9 cellular contexts compared by ENCODE assay signal in the genomic region with DNA sequence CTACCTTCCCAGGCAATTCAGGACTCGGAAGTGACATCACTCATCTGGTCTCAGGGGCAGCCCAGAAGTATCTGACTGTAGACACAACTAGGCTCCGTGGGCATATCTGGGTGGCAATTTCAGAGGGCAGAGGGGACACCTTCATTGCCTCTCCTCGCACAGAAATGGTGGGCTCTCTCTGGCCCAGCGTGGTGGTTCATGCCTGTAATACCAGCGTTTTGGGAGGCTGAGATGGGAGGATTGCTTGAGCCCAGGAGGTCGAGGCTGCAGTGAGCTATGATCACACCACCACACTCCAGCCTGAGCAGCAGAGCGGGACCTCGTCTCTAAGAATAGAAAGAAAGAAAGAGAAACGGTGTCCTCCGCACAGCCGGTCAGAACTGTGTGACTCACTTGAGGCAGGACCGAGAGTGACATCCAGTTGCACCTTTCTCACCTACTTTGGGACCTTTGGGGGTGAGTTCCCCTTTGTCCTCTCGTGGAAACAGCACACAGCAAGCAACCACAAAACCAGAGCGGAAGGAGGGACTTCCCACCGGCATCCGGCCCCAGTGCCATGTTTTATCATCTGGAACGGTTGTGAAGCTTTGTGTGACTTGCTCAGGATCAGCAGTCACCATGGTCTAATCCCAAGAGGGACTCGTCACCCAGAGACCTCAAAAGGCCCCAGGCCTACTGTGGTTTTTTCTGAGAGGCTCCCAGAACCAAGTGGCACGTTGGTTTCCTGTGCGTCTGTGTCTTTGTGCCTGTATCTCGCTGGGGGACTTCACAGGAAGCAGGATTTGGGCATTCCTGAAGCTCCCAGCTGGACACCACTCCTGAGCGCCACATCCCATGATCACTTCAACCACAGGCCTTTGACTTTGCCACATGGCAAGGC. TPM values are rescaled to one million over a fixed set of nuclear protein-coding genes. Genes with fewer than 3 reads are reported as not detected.
A peak's percentile ranks its signal among the peaks of the same experiment; 100 is the strongest.
DNase-seq lines count a peak whose midpoint lies in the region; ATAC-seq and TF ChIP-seq lines count a peak whose summit lies in the region.
"Had no signal": no experiment of that assay in that cellular context is flagged by ENCODE, and none has a peak within 500 bp of the region (broad histone marks: within the 10 kb centered on the region; RNA-seq: fewer than 3 reads in every experiment).

No MANE protein-coding gene starts in this region.

- no peaks in the 10 kb centered on the region for H3K27me3 Mint-ChIP-seq in type B pancreatic cell

- CTCF ChIA-PET in GM10248 (lab: Yijun Ruan, JAX), result interaction anchor here (1.3 to 2.5 kb wide), 6 partner anchors 9 to 78 kb away, joined by 3 to 14 read pairs (median 5); a partner anchor contains a TSS

- H3K4me1 Mint-ChIP-seq in type B pancreatic cell (ENCODE audit: unreplicated experiment), result no peaks in the 10 kb centered on the region

- no peaks in the 10 kb centered on the region for H3K9me3 Mint-ChIP-seq in type B pancreatic cell
- H3K9me3 Mint-ChIP-seq: dendritic cell treated with granulocyte-macrophage colony-stimulating factor and Interleukin-4, amounts not matched to agents 40 ng/mL and 50 ng/mL, for 4 days had no signal

- POLR2A ChIA-PET in GM10248 (lab: Yijun Ruan, JAX), result interaction anchor here (0.5 to 1.3 kb wide), 3 partner anchors 22 to 36 kb away, joined by 3 to 6 read pairs (median 5); no protein-coding TSS in a partner anchor

- DNase-seq in GM10248 (ENCODE audit: extremely low spot score) (peak; percentile 89), HK-2 (ENCODE audit: unreplicated experiment) (peak; percentile 76), Ammon's horn (ENCODE audit: low spot score) (no peak), type B pancreatic cell (ENCODE audit: extremely low spot score, unreplicated experiment) (no peak), NCI-H1092 (lab: John Stamatoyannopoulos, UW) (no peak)
- peak; percentile 78 to 80 for DNase-seq in activated T-cell treated with anti-CD3 and anti-CD28 coated beads, Interleukin-2, amount 50 U/mL, for 48 hours
- DNase-seq in stimulated activated CD8-positive, alpha-beta memory T cell treated with anti-CD3 and anti-CD28 coated beads, Interleukin-4, amount 100 ng/mL, for 48 hours, result peak; percentile 76

- H3K27ac Mint-ChIP-seq in type B pancreatic cell, result no peak overlapping the region
- H3K27ac Mint-ChIP-seq: dendritic cell treated with granulocyte-macrophage colony-stimulating factor and Interleukin-4, amounts not matched to agents 40 ng/mL and 50 ng/mL, for 4 days had no signal

- no peaks in the 10 kb centered on the region for H3K36me3 Mint-ChIP-seq in type B pancreatic cell

- TF ChIP-seq CTCF in GM10248 (IDR thresholded peaks at IDR 0.05; ENCODE audit: control extremely low read depth, extremely low read depth, low read depth, missing control alignments) (no peak), type B pancreatic cell (conservative IDR thresholded peaks at IDR 0.05) (no peak)

- ATAC-seq in GM21447 (IDR thresholded peaks at IDR 0.05; ENCODE audit: unreplicated experiment), result peak; percentile 75

- H3K4me3 Mint-ChIP-seq in type B pancreatic cell, result no peak overlapping the region
- H3K4me3 Mint-ChIP-seq: dendritic cell treated with granulocyte-macrophage colony-stimulating factor and Interleukin-4, amounts not matched to agents 40 ng/mL and 50 ng/mL, for 4 days had no signal

RNA-seq across cellular contexts. Expression of a gene that starts 38.4 kb away (rescaled TPM):
- total RNA-seq in type B pancreatic cell (ENCODE audit: low replicate concordance), result 4.2 and 11.4 TPM in 2 replicates

Comparison
In these comparisons a context has a peak if more than half of its experiments do, and no peak if none do; other contexts are left out.
1. DNase-seq: peak in GM10248 (single experiment), HK-2 (single experiment), activated T-cell treated with anti-CD3 and anti-CD28 coated beads, Interleukin-2, amount 50 U/mL, for 48 hours (2 of 2) and stimulated activated CD8-positive, alpha-beta memory T cell treated with anti-CD3 and anti-CD28 coated beads, Interleukin-4, amount 100 ng/mL, for 48 hours (single experiment); none in Ammon's horn (single experiment), type B pancreatic cell (single experiment) and NCI-H1092 (single experiment).